ENCODE assay signal across 27 cellular contexts in genomic region chrX:110116066-110116465, GRCh38.
"Had no signal": no experiment of that assay in that cellular context is flagged by ENCODE, and none has a peak within 500 bp of the region (broad histone marks: within the 10 kb centered on the region; RNA-seq: fewer than 3 reads in every experiment).

No MANE protein-coding gene starts in this region.

- DNase-seq: dorsolateral prefrontal cortex; effector CD4-positive, alpha-beta T cell; endodermal cell; foreskin keratinocyte; heart left ventricle; hypothalamus; immature natural killer cell; natural killer cell; pancreas; stimulated activated CD4-positive, alpha-beta T cell treated with anti-CD3 and anti-CD28 coated beads, Interleukin-2, amount 100 ng/mL, for 24 hours; stimulated activated CD4-positive, alpha-beta T cell treated with anti-CD3 and anti-CD28 coated beads, Interleukin-4, amount 100 ng/mL, for 24 hours; stimulated activated naive CD4-positive, alpha-beta T cell treated with Interleukin-2 at 50 U/mL for 16 hours; substantia nigra; testis; tibial artery had no signal

- ATAC-seq: foreskin keratinocyte; gastroesophageal sphincter; heart left ventricle; left lobe of liver; natural killer cell; pancreas; sciatic nerve; stimulated activated effector memory CD8-positive, alpha-beta T cell treated with anti-CD3 and anti-CD28 coated beads, Interleukin-12 subunit alpha, Interleukin-12 subunit beta, amount 100 ng/mL, for 72 hours had no signal

- FAIRE-seq: colon, keratinocyte, pancreas had no signal

- H3K4me1 ChIP-seq: esophagus muscularis mucosa, foreskin keratinocyte, gastroesophageal sphincter, testis had no signal

- H3K27me3 ChIP-seq: esophagus muscularis mucosa, foreskin keratinocyte, gastroesophageal sphincter, neutrophil, pancreas, testis, tibial artery had no signal

- H3K4me3 Mint-ChIP-seq: endodermal cell; immature natural killer cell; memory B cell; natural killer cell; neural crest cell; stimulated activated effector memory CD8-positive, alpha-beta T cell treated with anti-CD3 and anti-CD28 coated beads, Interleukin-12 subunit alpha, Interleukin-12 subunit beta, amount 100 ng/mL, for 72 hours; type B pancreatic cell had no signal

- H3K4me1 Mint-ChIP-seq: immature natural killer cell; memory B cell; stimulated activated effector memory CD8-positive, alpha-beta T cell treated with anti-CD3 and anti-CD28 coated beads, Interleukin-12 subunit alpha, Interleukin-12 subunit beta, amount 100 ng/mL, for 72 hours had no signal

- H3K27ac Mint-ChIP-seq: endodermal cell; immature natural killer cell; memory B cell; natural killer cell; stimulated activated effector memory CD8-positive, alpha-beta T cell treated with anti-CD3 and anti-CD28 coated beads, Interleukin-12 subunit alpha, Interleukin-12 subunit beta, amount 100 ng/mL, for 72 hours; type B pancreatic cell had no signal

- H3K27ac ChIP-seq: dorsolateral prefrontal cortex, esophagus muscularis mucosa, foreskin keratinocyte, gastroesophageal sphincter, heart left ventricle, neutrophil, pancreas, testis, tibial artery had no signal

- H3K36me3 Mint-ChIP-seq: natural killer cell; stimulated activated effector memory CD8-positive, alpha-beta T cell treated with anti-CD3 and anti-CD28 coated beads, Interleukin-12 subunit alpha, Interleukin-12 subunit beta, amount 100 ng/mL, for 72 hours had no signal

- H3K4me3 ChIP-seq: dorsolateral prefrontal cortex, esophagus muscularis mucosa, gastroesophageal sphincter, heart left ventricle, lung, pancreas, testis, tibial artery had no signal

- H3K27me3 Mint-ChIP-seq: memory B cell, type B pancreatic cell had no signal

- H3K36me3 ChIP-seq: esophagus muscularis mucosa, gastroesophageal sphincter, heart left ventricle, pancreas had no signal

- H3K9me3 Mint-ChIP-seq: endodermal cell; immature natural killer cell; memory B cell; natural killer cell; neural crest cell; stimulated activated effector memory CD8-positive, alpha-beta T cell treated with anti-CD3 and anti-CD28 coated beads, Interleukin-12 subunit alpha, Interleukin-12 subunit beta, amount 100 ng/mL, for 72 hours; type B pancreatic cell had no signal

- H3K9me3 ChIP-seq: esophagus muscularis mucosa, gastroesophageal sphincter, heart left ventricle, neutrophil, pancreas, testis, tibial artery had no signal
